In genomic region chr1:227782226-227782625, GRCh38 we compare ENCODE assay signal across 22 cellular contexts. TPM values are rescaled to one million over a fixed set of nuclear protein-coding genes. Genes with fewer than 3 reads are reported as not detected.
"Had no signal": no experiment of that assay in that cellular context is flagged by ENCODE, and none has a peak within 500 bp of the region (broad histone marks: within the 10 kb centered on the region; RNA-seq: fewer than 3 reads in every experiment).

No MANE protein-coding gene starts in this region.

- H2AFZ ChIP-seq: parathyroid adenoma had no signal

- H3K9ac ChIP-seq: parathyroid adenoma, SK-N-SH had no signal

- H3K27me3 Mint-ChIP-seq: activated CD4-positive, alpha-beta T cell treated with anti-CD3 and anti-CD28 coated beads for 36 hours had no signal

- H3K4me2 ChIP-seq: SK-N-SH had no signal

- FAIRE-seq: endothelial cell of umbilical vein had no signal

- H3K27ac ChIP-seq: brain microvascular endothelial cell, esophagus muscularis mucosa, heart right ventricle, neutrophil, parathyroid adenoma, spleen, thoracic aorta had no signal

- H3K9me3 ChIP-seq: esophagus muscularis mucosa, heart right ventricle, neutrophil, SK-N-SH, spleen, thoracic aorta had no signal

- H3K4me3 Mint-ChIP-seq: activated CD4-positive, alpha-beta T cell treated with anti-CD3 and anti-CD28 coated beads for 36 hours; activated T-cell treated with anti-CD3 and anti-CD28 coated beads, Interleukin-2, amount 50 U/mL, for 24 hours; naive thymus-derived CD4-positive, alpha-beta T cell; T-helper 2 cell treated with Interferon-gamma antibody and Interleukin-4, amounts not matched to agents 5 μg/mL and 100 μg/mL, for 36 hours had no signal

- H3K27me3 ChIP-seq: esophagus muscularis mucosa had no signal

- DNase-seq: activated CD4-positive, alpha-beta T cell treated with anti-CD3 and anti-CD28 coated beads for 36 hours; activated CD4-positive, alpha-beta T cell treated with anti-CD3 and anti-CD28 coated beads, Interleukin-2, amount 50 U/mL, for 48 hours; activated naive CD4-positive, alpha-beta T cell treated with anti-CD3 and anti-CD28 coated beads, Interleukin-2, amount 50 U/mL, for 16 hours; activated T-cell treated with anti-CD3 and anti-CD28 coated beads, Interleukin-2, amount 50 U/mL, for 24 hours; aorta; brain microvascular endothelial cell; effector CD8-positive, alpha-beta T cell; heart right ventricle; mesenchymal stem cell; SK-N-SH; spleen; stimulated activated naive CD8-positive, alpha-beta T cell treated with anti-CD3 and anti-CD28 coated beads, Interleukin-15, Interleukin-2, amounts not matched to agents 100 U/mL and 50 U/mL, for 24 hours had no signal

- H3K36me3 ChIP-seq: brain microvascular endothelial cell, neutrophil, thoracic aorta had no signal

- H3K79me2 ChIP-seq: parathyroid adenoma had no signal

- H3K4me3 ChIP-seq: esophagus muscularis mucosa, heart right ventricle, spleen, thoracic aorta had no signal

- ATAC-seq: activated CD4-positive, alpha-beta T cell treated with anti-CD3 and anti-CD28 coated beads for 36 hours; heart right ventricle; naive thymus-derived CD4-positive, alpha-beta T cell; stimulated activated naive CD8-positive, alpha-beta T cell treated with anti-CD3 and anti-CD28 coated beads, Interleukin-15, Interleukin-2, amounts not matched to agents 100 U/mL and 50 U/mL, for 24 hours had no signal

- H3K9me3 Mint-ChIP-seq: activated T-cell treated with anti-CD3 and anti-CD28 coated beads, Interleukin-2, amount 50 U/mL, for 24 hours; naive thymus-derived CD4-positive, alpha-beta T cell; T-helper 2 cell treated with Interferon-gamma antibody and Interleukin-4, amounts not matched to agents 5 μg/mL and 100 μg/mL, for 36 hours had no signal

- H3K27ac Mint-ChIP-seq: activated CD4-positive, alpha-beta T cell treated with anti-CD3 and anti-CD28 coated beads for 36 hours; activated T-cell treated with anti-CD3 and anti-CD28 coated beads, Interleukin-2, amount 50 U/mL, for 24 hours; T-helper 2 cell treated with Interferon-gamma antibody and Interleukin-4, amounts not matched to agents 5 μg/mL and 100 μg/mL, for 36 hours had no signal

RNA-seq across cellular contexts. Expression of gene PRSS38, which starts 33.2 kb away (rescaled TPM):
- total RNA-seq: activated CD4-positive, alpha-beta T cell treated with anti-CD3 and anti-CD28 coated beads for 36 hours; aorta; endothelial cell of umbilical vein; esophagus muscularis mucosa; heart right ventricle; lower leg skin; mucosa of gallbladder; naive thymus-derived CD4-positive, alpha-beta T cell; spleen; thoracic aorta; urinary bladder had no signal
- polyA plus RNA-seq: aorta; endothelial cell of umbilical vein; heart right ventricle; naive thymus-derived CD4-positive, alpha-beta T cell; SK-N-SH; spleen; urinary bladder had no signal
